1 cellular context compared by ENCODE assay signal in genomic region chr12:42422785-42423184, GRCh38.
TF ChIP-seq lines count a peak whose summit lies in the region.

No MANE protein-coding gene starts in this region.

TF ChIP-seq in SK-N-SH, 30 proteins besides CTCF, POLR2A, EP300 and RAD21 (continued from another document):
- TF ChIP-seq USF2 (IDR thresholded peaks at IDR 0.05; ENCODE audit: borderline replicate concordance, low read depth, low read length) (no peak), FOSL2 (IDR thresholded peaks at IDR 0.05; ENCODE audit: borderline replicate concordance, low read depth) (no peak), NFIC (IDR thresholded peaks at IDR 0.05; ENCODE audit: borderline replicate concordance) (no peak), YY1 (IDR thresholded peaks at IDR 0.05; ENCODE audit: low read depth) (no peak), MAX (IDR thresholded peaks at IDR 0.05; ENCODE audit: low read depth) (no peak), MEF2A (IDR thresholded peaks at IDR 0.05; ENCODE audit: borderline replicate concordance, low read depth) (no peak), ELF1 (IDR thresholded peaks at IDR 0.05) (no peak)
TF ChIP-seq in SK-N-SH: peak in this region for 0.
